37 cellular contexts compared by ENCODE assay signal in genomic region chr6:61606500-61606899, GRCh38.
"Had no signal": no experiment of that assay in that cellular context is flagged by ENCODE, and none has a peak within 500 bp of the region (broad histone marks: within the 10 kb centered on the region; RNA-seq: fewer than 3 reads in every experiment).

No MANE protein-coding gene starts in this region.

- H3K27me3 Mint-ChIP-seq: activated CD4-positive, alpha-beta memory T cell treated with anti-CD3 and anti-CD28 coated beads for 36 hours; activated CD4-positive, alpha-beta T cell treated with anti-CD3 and anti-CD28 coated beads, Interleukin-2, amount 10 ng/mL, durations not matched to agents 24 days and 14 days; activated naive CD8-positive, alpha-beta T cell treated with anti-CD3 and anti-CD28 coated beads for 36 hours; brain; naive thymus-derived CD4-positive, alpha-beta T cell; stimulated activated memory B cell treated with anti-CD40 and anti-IgM and Interleukin-4, amounts not matched to agents 10 μg/mL and 1 μg/mL and 100 μg/mL, for 72 hours; stimulated activated naive CD8-positive, alpha-beta T cell treated with anti-CD3 and anti-CD28 coated beads, Interleukin-15, amount 100 ng/mL, for 72 hours; T-helper 17 cell had no signal

- H3K36me3 Mint-ChIP-seq: activated CD4-positive, alpha-beta memory T cell treated with anti-CD3 and anti-CD28 coated beads for 36 hours; activated naive CD8-positive, alpha-beta T cell treated with anti-CD3 and anti-CD28 coated beads for 36 hours; brain; naive thymus-derived CD4-positive, alpha-beta T cell; stimulated activated memory B cell treated with anti-CD40 and anti-IgM and Interleukin-4, amounts not matched to agents 10 μg/mL and 1 μg/mL and 100 μg/mL, for 72 hours had no signal

- H3K4me3 Mint-ChIP-seq: activated CD4-positive, alpha-beta memory T cell treated with anti-CD3 and anti-CD28 coated beads for 36 hours; activated CD4-positive, alpha-beta T cell treated with anti-CD3 and anti-CD28 coated beads, Interleukin-2, amount 10 ng/mL, durations not matched to agents 24 days and 14 days; activated naive CD4-positive, alpha-beta T cell treated with anti-CD3 and anti-CD28 coated beads for 36 hours; activated naive CD8-positive, alpha-beta T cell treated with anti-CD3 and anti-CD28 coated beads for 36 hours; activated T-helper 1 cell treated with anti-CD3 and anti-CD28 coated beads, Interleukin-12 subunit alpha, Interleukin-12 subunit beta, Interleukin-2, Interleukin-4 antibody, amounts not matched to agents 30 ng/mL and 10 ng/mL and 1 ng/mL, durations not matched to agents 14 hours and 24 hours and 36 hours; brain; naive thymus-derived CD4-positive, alpha-beta T cell; stimulated activated memory B cell treated with anti-CD40 and anti-IgM and Interleukin-4, amounts not matched to agents 10 μg/mL and 1 μg/mL and 100 μg/mL, for 72 hours; stimulated activated naive CD8-positive, alpha-beta T cell treated with anti-CD3 and anti-CD28 coated beads, Interleukin-15, amount 100 ng/mL, for 72 hours; T-helper 17 cell had no signal

- H3K4me1 ChIP-seq: adrenal gland, ascending aorta, colonic mucosa, pancreas, psoas muscle, sigmoid colon, upper lobe of left lung, vagina had no signal

- DNase-seq: activated CD4-positive, alpha-beta memory T cell treated with anti-CD3 and anti-CD28 coated beads for 36 hours; activated CD4-positive, alpha-beta T cell treated with anti-CD3 and anti-CD28 coated beads, Interleukin-2, amount 10 ng/mL, durations not matched to agents 24 days and 14 days; activated CD4-positive, CD25-positive, alpha-beta regulatory T cell treated with anti-CD3 and anti-CD28 coated beads, Interleukin-2, amount 50 U/mL, for 72 hours; activated CD8-positive, alpha-beta memory T cell treated with anti-CD3 and anti-CD28 coated beads, Interleukin-2, amount 50 U/mL, for 4 hours; activated effector memory CD4-positive, alpha-beta T cell treated with anti-CD3 and anti-CD28 coated beads, Interleukin-2, amount 50 U/mL, for 16 hours; activated naive CD4-positive, alpha-beta T cell treated with anti-CD3 and anti-CD28 coated beads for 36 hours; activated naive CD8-positive, alpha-beta T cell treated with anti-CD3 and anti-CD28 coated beads for 36 hours; activated T-cell treated with anti-CD3 and anti-CD28 coated beads, Interleukin-2, amount 50 U/mL, for 1 hour; adrenal gland; cerebellar nuclear complex; colonic mucosa; dorsolateral prefrontal cortex; effector memory CD4-positive, alpha-beta T cell; erythroblast; head of caudate nucleus; hippocampal formation; midbrain; naive thymus-derived CD4-positive, alpha-beta T cell; nucleus accumbens; pancreas; psoas muscle; sigmoid colon; small intestine; stimulated activated CD4-positive, alpha-beta T cell treated with anti-CD3 and anti-CD28 coated beads, Interleukin-4, amount 100 ng/mL, for 4 hours; stimulated activated CD8-positive, alpha-beta memory T cell treated with anti-CD3 and anti-CD28 coated beads, Interleukin-4, amount 100 ng/mL, for 48 hours; stimulated activated naive CD8-positive, alpha-beta T cell treated with anti-CD3 and anti-CD28 coated beads, Interleukin-15, amount 100 ng/mL, for 72 hours; substantia nigra; T-helper 17 cell; T1000; upper lobe of left lung; WERI-Rb-1 had no signal

- H3K4me1 Mint-ChIP-seq: activated CD4-positive, alpha-beta T cell treated with anti-CD3 and anti-CD28 coated beads, Interleukin-2, amount 10 ng/mL, durations not matched to agents 24 days and 14 days; activated naive CD8-positive, alpha-beta T cell treated with anti-CD3 and anti-CD28 coated beads for 36 hours; brain; naive thymus-derived CD4-positive, alpha-beta T cell; stimulated activated memory B cell treated with anti-CD40 and anti-IgM and Interleukin-4, amounts not matched to agents 10 μg/mL and 1 μg/mL and 100 μg/mL, for 72 hours; stimulated activated naive CD8-positive, alpha-beta T cell treated with anti-CD3 and anti-CD28 coated beads, Interleukin-15, amount 100 ng/mL, for 72 hours; T-helper 17 cell had no signal

- H3K27ac Mint-ChIP-seq: activated CD4-positive, alpha-beta memory T cell treated with anti-CD3 and anti-CD28 coated beads for 36 hours; activated CD4-positive, alpha-beta T cell treated with anti-CD3 and anti-CD28 coated beads, Interleukin-2, amount 10 ng/mL, durations not matched to agents 24 days and 14 days; activated naive CD4-positive, alpha-beta T cell treated with anti-CD3 and anti-CD28 coated beads for 36 hours; activated naive CD8-positive, alpha-beta T cell treated with anti-CD3 and anti-CD28 coated beads for 36 hours; activated T-helper 1 cell treated with anti-CD3 and anti-CD28 coated beads, Interleukin-12 subunit alpha, Interleukin-12 subunit beta, Interleukin-2, Interleukin-4 antibody, amounts not matched to agents 30 ng/mL and 10 ng/mL and 1 ng/mL, durations not matched to agents 14 hours and 24 hours and 36 hours; brain; naive thymus-derived CD4-positive, alpha-beta T cell; stimulated activated memory B cell treated with anti-CD40 and anti-IgM and Interleukin-4, amounts not matched to agents 10 μg/mL and 1 μg/mL and 100 μg/mL, for 72 hours; stimulated activated naive CD8-positive, alpha-beta T cell treated with anti-CD3 and anti-CD28 coated beads, Interleukin-15, amount 100 ng/mL, for 72 hours; T-helper 17 cell had no signal

- H3K36me3 ChIP-seq: adrenal gland, ascending aorta, cardiac muscle cell, colonic mucosa, pancreas, sigmoid colon, upper lobe of left lung, vagina, WERI-Rb-1 had no signal

- FAIRE-seq: pancreas, small intestine had no signal

- H3K27ac ChIP-seq: adrenal gland, ascending aorta, cardiac muscle cell, colonic mucosa, dorsolateral prefrontal cortex, pancreas, psoas muscle, sigmoid colon, upper lobe of left lung, vagina, WERI-Rb-1 had no signal

- ATAC-seq: naive thymus-derived CD4-positive, alpha-beta T cell; pancreas; psoas muscle; stimulated activated memory B cell treated with anti-CD40 and anti-IgM and Interleukin-4, amounts not matched to agents 10 μg/mL and 1 μg/mL and 100 μg/mL, for 72 hours; stimulated activated naive CD8-positive, alpha-beta T cell treated with anti-CD3 and anti-CD28 coated beads, Interleukin-15, amount 100 ng/mL, for 72 hours; T-helper 17 cell had no signal

- H3K4me3 ChIP-seq: adrenal gland, ascending aorta, cardiac muscle cell, colonic mucosa, dorsolateral prefrontal cortex, pancreas, psoas muscle, sigmoid colon, upper lobe of left lung, vagina had no signal

- H3K9me3 ChIP-seq: adrenal gland, ascending aorta, colonic mucosa, pancreas, psoas muscle, sigmoid colon, upper lobe of left lung, vagina had no signal

- H3K27me3 ChIP-seq: adrenal gland, ascending aorta, cardiac muscle cell, colonic mucosa, dorsolateral prefrontal cortex, pancreas, sigmoid colon, upper lobe of left lung, vagina had no signal
